Comparison of ENCODE assay signal across 13 cellular contexts in the genomic region with DNA sequence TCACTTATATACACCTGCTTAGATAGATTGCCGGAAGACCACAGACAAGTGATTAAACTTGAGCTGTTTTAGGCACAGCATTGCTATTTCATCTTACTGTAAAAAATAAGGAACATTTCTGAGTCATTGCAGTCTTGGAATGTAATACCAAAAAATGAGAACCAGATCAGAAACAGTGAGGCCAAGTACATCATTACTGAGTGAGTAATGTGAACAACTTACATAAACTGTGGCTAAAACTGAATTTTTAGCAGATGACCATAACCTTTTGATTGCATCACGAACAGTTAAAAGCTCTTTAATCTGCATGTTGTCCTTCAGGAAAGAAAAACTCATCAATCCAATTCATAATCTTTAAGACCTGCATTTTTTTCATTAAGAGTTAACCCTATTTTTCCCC.
DNase-seq lines count a peak whose midpoint lies in the region; ATAC-seq and TF ChIP-seq lines count a peak whose summit lies in the region.
"Had no signal": no experiment of that assay in that cellular context is flagged by ENCODE, and none has a peak within 500 bp of the region (broad histone marks: within the 10 kb centered on the region; RNA-seq: fewer than 3 reads in every experiment).

No MANE protein-coding gene starts in this region.

- no peaks in the 10 kb centered on the region for H3K4me1 Mint-ChIP-seq in CD4-positive, alpha-beta memory T cell
- H3K4me1 Mint-ChIP-seq: CD4-positive, CD25-positive, alpha-beta regulatory T cell; naive thymus-derived CD8-positive, alpha-beta T cell had no signal

- no peaks in the 10 kb centered on the region for H3K4me1 ChIP-seq in upper lobe of left lung
- H3K4me1 ChIP-seq in CD4-positive, alpha-beta memory T cell (ENCODE audit: insufficient read depth, low read length) = no peaks in the 10 kb centered on the region
- H3K4me1 ChIP-seq: ascending aorta, HAP-1 had no signal

- TF ChIP-seq EP300 in upper lobe of left lung (IDR thresholded peaks at IDR 0.05) = no peak

- CTCF ChIA-PET in CD4-positive, alpha-beta memory T cell (lab: Charles Lee; ENCODE audit: partially characterized antibody) = no interaction called here

- H3K36me3 ChIP-seq in upper lobe of left lung = no peaks in the 10 kb centered on the region
- no peaks in the 10 kb centered on the region for H3K36me3 ChIP-seq in CD4-positive, alpha-beta memory T cell (ENCODE audit: insufficient read depth, low read length)
- H3K36me3 ChIP-seq: ascending aorta, HAP-1 had no signal

- peaks cover 0 to 3% (median 0%) of the 10 kb centered on the region in 8 donors for H3K9me3 Mint-ChIP-seq in CD4-positive, alpha-beta memory T cell

- DNase-seq in H4 (ENCODE audit: low spot score) (peak; percentile 43), fibroblast of villous mesenchyme (ENCODE audit: low read depth) (peak; percentile 91), upper lobe of left lung (no peak), midbrain (lab: John Stamatoyannopoulos, UW) (no peak), cerebellar nuclear complex (lab: John Stamatoyannopoulos, UW) (no peak)
- no peak for DNase-seq in CD4-positive, alpha-beta memory T cell
- DNase-seq: CD4-positive, CD25-positive, alpha-beta regulatory T cell; DMS79 treated with DMSO at 0.1 percent for 48 hours; naive thymus-derived CD8-positive, alpha-beta T cell; RPMI8226 had no signal

- no peak for TF ChIP-seq POLR2A in upper lobe of left lung (IDR thresholded peaks at IDR 0.05)

- WGBS in upper lobe of left lung, 2 donors = 78 to 90% methylated on average over 2 of the region's 2 CpGs

- intact Hi-C loops in CD4-positive, alpha-beta memory T cell (cut with micrococcal nuclease) = no loop called here

- no peaks in the 10 kb centered on the region for H3K9me3 ChIP-seq in upper lobe of left lung
- no peaks in the 10 kb centered on the region for H3K9me3 ChIP-seq in CD4-positive, alpha-beta memory T cell (ENCODE audit: control insufficient read depth in 1 of 2, low read length in 2 of 2)
- H3K9me3 ChIP-seq: ascending aorta, HAP-1 had no signal

- TF ChIP-seq CTCF in fibroblast of villous mesenchyme (IDR thresholded peaks at IDR 0.05; ENCODE audit: insufficient read depth, low read depth, low read length) = no peak
- no peak for TF ChIP-seq CTCF in upper lobe of left lung (IDR thresholded peaks at IDR 0.05)

- H3K27ac ChIP-seq in upper lobe of left lung = no peak overlapping the region
- no peak overlapping the region for H3K27ac ChIP-seq in CD4-positive, alpha-beta memory T cell (ENCODE audit: low read depth, low read length)
- H3K27ac ChIP-seq: ascending aorta had no signal

- H3K4me3 Mint-ChIP-seq in CD4-positive, alpha-beta memory T cell = no peak overlapping the region
- H3K4me3 Mint-ChIP-seq: CD4-positive, CD25-positive, alpha-beta regulatory T cell; naive thymus-derived CD8-positive, alpha-beta T cell had no signal

- ATAC-seq in SK-N-SH treated with all-trans-retinoic acid at 6 μM for 48 hours (no peak), upper lobe of left lung (ENCODE audit: low FRiP score in 2 of 2) (peak; percentile 30 to 90)
- ATAC-seq: naive thymus-derived CD8-positive, alpha-beta T cell had no signal

- POLR2A ChIA-PET in CD4-positive, alpha-beta memory T cell (lab: Charles Lee; ENCODE audit: partially characterized antibody) = no interaction called here

- H3K4me3 ChIP-seq in fibroblast of villous mesenchyme (ENCODE audit: low read depth, low read length) (no peak overlapping the region), upper lobe of left lung (no peak overlapping the region)
- H3K4me3 ChIP-seq in CD4-positive, alpha-beta memory T cell (ENCODE audit: low read length in 2 of 2) = no peak overlapping the region
- H3K4me3 ChIP-seq: ascending aorta, HAP-1 had no signal

- H3K27me3 ChIP-seq in upper lobe of left lung = no peaks in the 10 kb centered on the region
- H3K27me3 ChIP-seq in CD4-positive, alpha-beta memory T cell (ENCODE audit: insufficient read depth, low read length) = no peaks in the 10 kb centered on the region
- H3K27me3 ChIP-seq: ascending aorta had no signal

- H3K27ac Mint-ChIP-seq in CD4-positive, alpha-beta memory T cell = no peak overlapping the region
- H3K27ac Mint-ChIP-seq: CD4-positive, CD25-positive, alpha-beta regulatory T cell had no signal

- H3K36me3 Mint-ChIP-seq in CD4-positive, alpha-beta memory T cell = no peaks in the 10 kb centered on the region
- H3K36me3 Mint-ChIP-seq: CD4-positive, CD25-positive, alpha-beta regulatory T cell; naive thymus-derived CD8-positive, alpha-beta T cell had no signal

- no peaks in the 10 kb centered on the region for H3K27me3 Mint-ChIP-seq in CD4-positive, alpha-beta memory T cell
- H3K27me3 Mint-ChIP-seq: CD4-positive, CD25-positive, alpha-beta regulatory T cell; naive thymus-derived CD8-positive, alpha-beta T cell had no signal

TF ChIP-seq in SK-N-SH treated with all-trans-retinoic acid at 6 μM for 48 hours, 23 proteins besides CTCF, POLR2A, EP300 and RAD21:
- TF ChIP-seq, protein P1, sequence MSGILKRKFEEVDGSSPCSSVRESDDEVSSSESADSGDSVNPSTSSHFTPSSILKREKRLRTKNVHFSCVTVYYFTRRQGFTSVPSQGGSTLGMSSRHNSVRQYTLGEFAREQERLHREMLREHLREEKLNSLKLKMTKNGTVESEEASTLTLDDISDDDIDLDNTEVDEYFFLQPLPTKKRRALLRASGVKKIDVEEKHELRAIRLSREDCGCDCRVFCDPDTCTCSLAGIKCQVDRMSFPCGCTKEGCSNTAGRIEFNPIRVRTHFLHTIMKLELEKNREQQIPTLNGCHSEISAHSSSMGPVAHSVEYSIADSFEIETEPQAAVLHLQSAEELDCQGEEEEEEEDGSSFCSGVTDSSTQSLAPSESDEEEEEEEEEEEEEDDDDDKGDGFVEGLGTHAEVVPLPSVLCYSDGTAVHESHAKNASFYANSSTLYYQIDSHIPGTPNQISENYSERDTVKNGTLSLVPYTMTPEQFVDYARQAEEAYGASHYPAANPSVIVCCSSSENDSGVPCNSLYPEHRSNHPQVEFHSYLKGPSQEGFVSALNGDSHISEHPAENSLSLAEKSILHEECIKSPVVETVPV (CRISPR knock-in tag; IDR thresholded peaks at IDR 0.05) = no peak
- TF ChIP-seq ISL1 (CRISPR knock-in tag; IDR thresholded peaks at IDR 0.05) (peak; percentile 47), ZC3H10 (CRISPR knock-in tag; IDR thresholded peaks at IDR 0.05) (no peak), CSDC2 (CRISPR knock-in tag; IDR thresholded peaks at IDR 0.05) (no peak), ZNF8 (CRISPR knock-in tag; IDR thresholded peaks at IDR 0.05) (no peak), TOX (CRISPR knock-in tag; IDR thresholded peaks at IDR 0.05; ENCODE audit: borderline replicate concordance) (no peak)
- TF ChIP-seq, protein P2, sequence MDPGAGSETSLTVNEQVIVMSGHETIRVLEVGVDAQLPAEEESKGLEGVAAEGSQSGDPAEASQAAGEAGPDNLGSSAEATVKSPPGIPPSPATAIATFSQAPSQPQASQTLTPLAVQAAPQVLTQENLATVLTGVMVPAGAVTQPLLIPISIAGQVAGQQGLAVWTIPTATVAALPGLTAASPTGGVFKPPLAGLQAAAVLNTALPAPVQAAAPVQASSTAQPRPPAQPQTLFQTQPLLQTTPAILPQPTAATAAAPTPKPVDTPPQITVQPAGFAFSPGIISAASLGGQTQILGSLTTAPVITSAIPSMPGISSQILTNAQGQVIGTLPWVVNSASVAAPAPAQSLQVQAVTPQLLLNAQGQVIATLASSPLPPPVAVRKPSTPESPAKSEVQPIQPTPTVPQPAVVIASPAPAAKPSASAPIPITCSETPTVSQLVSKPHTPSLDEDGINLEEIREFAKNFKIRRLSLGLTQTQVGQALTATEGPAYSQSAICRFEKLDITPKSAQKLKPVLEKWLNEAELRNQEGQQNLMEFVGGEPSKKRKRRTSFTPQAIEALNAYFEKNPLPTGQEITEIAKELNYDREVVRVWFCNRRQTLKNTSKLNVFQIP (CRISPR knock-in tag; IDR thresholded peaks at IDR 0.05; ENCODE audit: borderline replicate concordance, low read depth) = no peak
- TF ChIP-seq, protein P3, sequence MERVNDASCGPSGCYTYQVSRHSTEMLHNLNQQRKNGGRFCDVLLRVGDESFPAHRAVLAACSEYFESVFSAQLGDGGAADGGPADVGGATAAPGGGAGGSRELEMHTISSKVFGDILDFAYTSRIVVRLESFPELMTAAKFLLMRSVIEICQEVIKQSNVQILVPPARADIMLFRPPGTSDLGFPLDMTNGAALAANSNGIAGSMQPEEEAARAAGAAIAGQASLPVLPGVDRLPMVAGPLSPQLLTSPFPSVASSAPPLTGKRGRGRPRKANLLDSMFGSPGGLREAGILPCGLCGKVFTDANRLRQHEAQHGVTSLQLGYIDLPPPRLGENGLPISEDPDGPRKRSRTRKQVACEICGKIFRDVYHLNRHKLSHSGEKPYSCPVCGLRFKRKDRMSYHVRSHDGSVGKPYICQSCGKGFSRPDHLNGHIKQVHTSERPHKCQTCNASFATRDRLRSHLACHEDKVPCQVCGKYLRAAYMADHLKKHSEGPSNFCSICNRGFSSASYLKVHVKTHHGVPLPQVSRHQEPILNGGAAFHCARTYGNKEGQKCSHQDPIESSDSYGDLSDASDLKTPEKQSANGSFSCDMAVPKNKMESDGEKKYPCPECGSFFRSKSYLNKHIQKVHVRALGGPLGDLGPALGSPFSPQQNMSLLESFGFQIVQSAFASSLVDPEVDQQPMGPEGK (CRISPR knock-in tag; IDR thresholded peaks at IDR 0.05; ENCODE audit: borderline replicate concordance) = no peak; the same call in 1 of the 2 replicates

Comparison
In these comparisons a context has a peak if more than half of its experiments do, and no peak if none do; other contexts are left out.
1. DNase-seq: peak in H4 (single experiment) and fibroblast of villous mesenchyme (single experiment); none in upper lobe of left lung (0 of 2), midbrain (single experiment), CD4-positive, alpha-beta memory T cell (0 of 5) and cerebellar nuclear complex (0 of 2).